In genomic region chr6:125154184-125155135, GRCh38 we compare ENCODE assay signal across 1 cellular context.
TF ChIP-seq lines count a peak whose summit lies in the region.

No MANE protein-coding gene starts in this region.

TF ChIP-seq in GM12878, 131 proteins besides CTCF, POLR2A, EP300 and RAD21 (continued from another document):
- TF ChIP-seq IRF5 (IDR thresholded peaks at IDR 0.05; ENCODE audit: borderline replicate concordance) (no peak), RELB (IDR thresholded peaks at IDR 0.05; ENCODE audit: low read depth) (no peak), HSF1 (IDR thresholded peaks at IDR 0.05; ENCODE audit: low read depth, low read length) (no peak), ETV6 (conservative IDR thresholded peaks at IDR 0.05 in 1 of 2, IDR thresholded peaks at IDR 0.05 in 1 of 2; ENCODE audit: borderline replicate concordance in 1 of 2, low read depth in 1 of 2) (no peak), SKIL (IDR thresholded peaks at IDR 0.05; ENCODE audit: low read depth, poor library complexity, severe bottlenecking) (no peak), ZNF592 (IDR thresholded peaks at IDR 0.05) (no peak), HDAC2 (IDR thresholded peaks at IDR 0.05) (no peak), ASH2L (IDR thresholded peaks at IDR 0.05; ENCODE audit: borderline replicate concordance, low read depth) (no peak)
